ENCODE assay signal across 8 cellular contexts in genomic region chr6:44222987-44223470, GRCh38. TPM values are rescaled to one million over a fixed set of nuclear protein-coding genes. Genes with fewer than 3 reads are reported as not detected.
DNase-seq lines count a peak whose midpoint lies in the region; ATAC-seq and TF ChIP-seq lines count a peak whose summit lies in the region.

No MANE protein-coding gene starts in this region.

- peak; percentile 2 for ATAC-seq in activated CD4-positive, alpha-beta T cell treated with anti-CD3 and anti-CD28 coated beads for 36 hours
- ATAC-seq in HG03520 (IDR thresholded peaks at IDR 0.05; ENCODE audit: unreplicated experiment): no peak
- no peak for ATAC-seq in GM18519 (IDR thresholded peaks at IDR 0.05; ENCODE audit: low FRiP score, unreplicated experiment)

- no peaks in the 10 kb centered on the region for H3K9me3 Mint-ChIP-seq in activated CD4-positive, alpha-beta T cell treated with anti-CD3 and anti-CD28 coated beads for 36 hours (ENCODE audit: low read depth)
- H3K9me3 Mint-ChIP-seq in osteocyte (ENCODE audit: unreplicated experiment): no peaks in the 10 kb centered on the region

- H3K9ac ChIP-seq in endocrine pancreas (ENCODE audit: control insufficient read depth, insufficient read depth, low read length): peak overlapping the region; percentile 69

- no peak overlapping the region for H2AFZ ChIP-seq in PC-9

- H3K4me2 ChIP-seq in PC-9: peak overlapping the region; percentile 87

- H3K27ac Mint-ChIP-seq in activated CD4-positive, alpha-beta T cell treated with anti-CD3 and anti-CD28 coated beads for 36 hours: peak overlapping the region; percentile 71
- peak overlapping the region; percentile 99 for H3K27ac Mint-ChIP-seq in osteocyte (ENCODE audit: unreplicated experiment)

- H4K20me1 ChIP-seq in PC-9 (ENCODE audit: insufficient read depth): peaks cover 3% of the 10 kb centered on the region; the same call in 1 of the 2 replicates

- peak; percentile 40 for DNase-seq in activated CD4-positive, alpha-beta T cell treated with anti-CD3 and anti-CD28 coated beads for 36 hours
- DNase-seq in activated CD4-positive, alpha-beta T cell treated with anti-CD3 and anti-CD28 coated beads, Interleukin-2, amount 50 U/mL, for 4 hours: no peak
- DNase-seq in PC-9: no peak
- DNase-seq in osteocyte (ENCODE audit: extremely low spot score, unreplicated experiment): no peak
- no peak for DNase-seq in NCI-H774 (lab: John Stamatoyannopoulos, UW)

- no peaks in the 10 kb centered on the region for H3K27me3 Mint-ChIP-seq in activated CD4-positive, alpha-beta T cell treated with anti-CD3 and anti-CD28 coated beads for 36 hours
- H3K27me3 Mint-ChIP-seq in osteocyte (ENCODE audit: unreplicated experiment): no peaks in the 10 kb centered on the region

- peak overlapping the region; percentile 83 for H3K4me3 Mint-ChIP-seq in activated CD4-positive, alpha-beta T cell treated with anti-CD3 and anti-CD28 coated beads for 36 hours
- peak overlapping the region; percentile 77 for H3K4me3 Mint-ChIP-seq in osteocyte (ENCODE audit: unreplicated experiment)

- H3K4me1 ChIP-seq in PC-9 (replicated peaks; ENCODE audit: insufficient read depth): peaks cover 32% of the 10 kb centered on the region
- no peaks in the 10 kb centered on the region for H3K4me1 ChIP-seq in endocrine pancreas (ENCODE audit: control insufficient read depth, insufficient read depth, low read length)

- no peak overlapping the region for H3K27ac ChIP-seq in PC-9

- TF ChIP-seq CTCF in PC-9 (conservative IDR thresholded peaks at IDR 0.05) (no peak), osteocyte (IDR thresholded peaks at IDR 0.05) (no peak)

- H3K36me3 Mint-ChIP-seq in activated CD4-positive, alpha-beta T cell treated with anti-CD3 and anti-CD28 coated beads for 36 hours (ENCODE audit: low read depth): peaks cover 9% of the 10 kb centered on the region
- no peaks in the 10 kb centered on the region for H3K36me3 Mint-ChIP-seq in osteocyte (ENCODE audit: unreplicated experiment)

- CTCF ChIA-PET in activated CD4-positive, alpha-beta T cell treated with anti-CD3 and anti-CD28 coated beads for 36 hours (lab: Charles Lee): interaction anchor here (0.6 to 1.8 kb wide), 5 partner anchors 19 to 289 kb away, joined by 3 to 6 read pairs (median 5); no protein-coding TSS in a partner anchor
- CTCF ChIA-PET in PC-9 (lab: Charles Lee): interaction anchor here (2.1 kb wide), 1 partner anchor 12 kb away, joined by 6 read pairs; no protein-coding TSS in a partner anchor

- H3K9me3 ChIP-seq in PC-9 (ENCODE audit: insufficient read depth, low read depth): no peaks in the 10 kb centered on the region
- no peaks in the 10 kb centered on the region for H3K9me3 ChIP-seq in endocrine pancreas (ENCODE audit: control insufficient read depth, low read length)

- intact Hi-C loops in activated CD4-positive, alpha-beta T cell treated with anti-CD3 and anti-CD28 coated beads for 36 hours (cut with DNase I, micrococcal nuclease): loop anchor here (1.0 to 2.0 kb wide), 9 partner anchors 15 to 452 kb away; partner anchors contain the start of genes AARS2 (in 1 of the 2), CDC5L (in 1 of the 2), MRPL14 (in 1 of the 2) and NFKBIE (in 1 of the 2)
- intact Hi-C loops in PC-9 (cut with micrococcal nuclease; ENCODE audit: unreplicated experiment): no loop called here

- no peaks in the 10 kb centered on the region for H3K9me2 ChIP-seq in PC-9 (ENCODE audit: insufficient read depth)

- BruUV-seq in PC-9 (replicated peaks; lab: Mats Ljungman, UMichigan): no TSS peak

- H3F3A ChIP-seq in PC-9 (ENCODE audit: insufficient read depth, low read depth): peaks cover 24% of the 10 kb centered on the region; the same call in 1 of the 2 replicates

- H3K36me3 ChIP-seq in PC-9 (ENCODE audit: low read depth) (no peaks in the 10 kb centered on the region), endocrine pancreas (ENCODE audit: control insufficient read depth, insufficient read depth, low read length) (no peaks in the 10 kb centered on the region)

- H3K4me1 Mint-ChIP-seq in activated CD4-positive, alpha-beta T cell treated with anti-CD3 and anti-CD28 coated beads for 36 hours: peaks cover 48% of the 10 kb centered on the region
- H3K4me1 Mint-ChIP-seq in osteocyte (ENCODE audit: unreplicated experiment): peaks cover 81% of the 10 kb centered on the region

- H3K27me3 ChIP-seq in PC-9 (ENCODE audit: insufficient read depth, low read depth): no peaks in the 10 kb centered on the region
- H3K27me3 ChIP-seq in endocrine pancreas (ENCODE audit: control insufficient read depth, insufficient read depth, low read length): no peaks in the 10 kb centered on the region

- H3K4me3 ChIP-seq in PC-9 (peak overlapping the region; percentile 57; the same call in 1 of the 2 replicates), endocrine pancreas (ENCODE audit: control insufficient read depth, insufficient read depth, low read length) (no peak overlapping the region)

- peaks cover 17% of the 10 kb centered on the region for H3K79me2 ChIP-seq in PC-9 (ENCODE audit: low read depth)

- POLR2A ChIA-PET in activated CD4-positive, alpha-beta T cell treated with anti-CD3 and anti-CD28 coated beads for 36 hours (lab: Charles Lee): interaction anchor here (0.6 to 3.2 kb wide), 3 partner anchors 23 to 199 kb away, joined by 3 to 55 read pairs (median 28); partner anchors contain the start of genes HSP90AB1 and SLC35B2
- POLR2A ChIA-PET in PC-9 (lab: Charles Lee; ENCODE audit: unreplicated experiment): interaction anchor here (0.6 to 0.7 kb wide), 2 partner anchors 62 to 206 kb away, joined by 3 to 6 read pairs; no protein-coding TSS in a partner anchor

RNA-seq across cellular contexts. Expression of gene SLC29A1, which starts 0.4 kb away (rescaled TPM):
- total RNA-seq in activated CD4-positive, alpha-beta T cell treated with anti-CD3 and anti-CD28 coated beads for 36 hours: 10 to 100 TPM; 59.8 to 98.3 TPM
- 45.3 and 46.9 TPM in 2 replicates for total RNA-seq in PC-9 (2021)
- 130 and 135 TPM in 2 replicates for total RNA-seq in osteocyte

RNA-seq across cellular contexts. Expression of gene MYMX, which starts 6.3 kb away (rescaled TPM):
- total RNA-seq in activated CD4-positive, alpha-beta T cell treated with anti-CD3 and anti-CD28 coated beads for 36 hours: not detected
- total RNA-seq in PC-9 (2021): not detected in 2 replicates
- total RNA-seq in osteocyte: not detected in 2 replicates

RNA-seq across cellular contexts. Expression of gene HSP90AB1, which starts 23.9 kb away (rescaled TPM):
- 1,000 to 10,000 TPM; 2,120 to 2,263 TPM for total RNA-seq in activated CD4-positive, alpha-beta T cell treated with anti-CD3 and anti-CD28 coated beads for 36 hours
- total RNA-seq in PC-9 (2021) (895 and 1,136 TPM in 2 replicates), osteocyte (509 and 527 TPM in 2 replicates)

RNA-seq across cellular contexts. Expression of gene SLC35B2, which starts 34.3 kb away (rescaled TPM):
- total RNA-seq in activated CD4-positive, alpha-beta T cell treated with anti-CD3 and anti-CD28 coated beads for 36 hours: 10 to 100 TPM; 14.1 TPM
- total RNA-seq in PC-9 (2021): 57.6 and 59.7 TPM in 2 replicates
- total RNA-seq in osteocyte: 77.0 and 88.4 TPM in 2 replicates

RNA-seq across cellular contexts. Expression of gene NFKBIE, which starts 42.3 kb away (rescaled TPM):
- 10 to 100 TPM; 17.2 to 19.9 TPM for total RNA-seq in activated CD4-positive, alpha-beta T cell treated with anti-CD3 and anti-CD28 coated beads for 36 hours
- 7.6 and 10.2 TPM in 2 replicates for total RNA-seq in PC-9 (2021)
- total RNA-seq in osteocyte: 11.1 and 13.1 TPM in 2 replicates
